Comparison of ENCODE assay signal across 37 cellular contexts in the genomic region with DNA sequence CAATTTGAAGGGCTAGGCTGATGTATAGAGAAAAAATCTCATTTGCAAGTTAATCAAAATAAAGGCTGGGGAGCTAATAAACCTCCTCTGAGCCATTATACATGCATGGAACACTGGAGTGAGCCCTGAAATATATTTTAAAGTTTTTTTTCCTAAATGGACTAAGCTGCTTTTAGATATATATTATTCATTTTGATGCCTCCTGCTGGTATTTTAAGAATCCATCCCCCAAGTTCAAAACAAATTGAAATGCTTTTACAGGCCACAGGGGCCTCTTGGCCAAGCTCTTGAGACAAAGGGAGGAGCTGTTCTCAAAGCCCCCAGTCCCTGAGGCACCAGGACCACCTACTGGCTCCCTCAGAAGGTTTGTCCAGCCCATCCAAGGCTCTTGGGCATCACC. TPM values are rescaled to one million over a fixed set of nuclear protein-coding genes. Genes with fewer than 3 reads are reported as not detected.
"Had no signal": no experiment of that assay in that cellular context is flagged by ENCODE, and none has a peak within 500 bp of the region (broad histone marks: within the 10 kb centered on the region; RNA-seq: fewer than 3 reads in every experiment).

No MANE protein-coding gene starts in this region.

- H3K9me3 Mint-ChIP-seq: activated B cell treated with CpG ODN at 0.5 μM for 24 hours; activated CD8-positive, alpha-beta T cell treated with anti-CD3 and anti-CD28 coated beads for 36 hours; activated naive CD4-positive, alpha-beta T cell treated with anti-CD3 and anti-CD28 coated beads, Interleukin-2, amount 10 ng/mL, durations not matched to agents 7 days and 5 days; activated naive CD4-positive, alpha-beta T cell treated with anti-CD3 and anti-CD28 coated beads, Interleukin-2, amount 50 U/mL, for 72 hours; effector memory CD8-positive, alpha-beta T cell; T-helper 2 cell treated with Interferon-gamma antibody and Interleukin-4, amounts not matched to agents 5 μg/mL and 100 μg/mL, for 36 hours had no signal

- H3K36me3 Mint-ChIP-seq: activated naive CD4-positive, alpha-beta T cell treated with anti-CD3 and anti-CD28 coated beads, Interleukin-2, amount 10 ng/mL, durations not matched to agents 7 days and 5 days; activated naive CD4-positive, alpha-beta T cell treated with anti-CD3 and anti-CD28 coated beads, Interleukin-2, amount 50 U/mL, for 72 hours had no signal

- H3K27ac Mint-ChIP-seq: activated B cell treated with CpG ODN at 0.5 μM for 24 hours; activated CD8-positive, alpha-beta T cell treated with anti-CD3 and anti-CD28 coated beads for 36 hours; activated naive CD4-positive, alpha-beta T cell treated with anti-CD3 and anti-CD28 coated beads, Interleukin-2, amount 10 ng/mL, durations not matched to agents 7 days and 5 days; activated naive CD4-positive, alpha-beta T cell treated with anti-CD3 and anti-CD28 coated beads, Interleukin-2, amount 50 U/mL, for 72 hours; activated naive CD8-positive, alpha-beta T cell treated with anti-CD3 and anti-CD28 coated beads, Interleukin-2, amount 10 ng/mL, durations not matched to agents 7 days and 5 days; activated T-cell treated with anti-CD3 and anti-CD28 coated beads, Interleukin-2, amount 50 U/mL, for 72 hours; effector memory CD8-positive, alpha-beta T cell; T-helper 17 cell; T-helper 2 cell treated with Interferon-gamma antibody and Interleukin-4, amounts not matched to agents 5 μg/mL and 100 μg/mL, for 36 hours had no signal

- H3K27me3 ChIP-seq: ascending aorta, breast epithelium, gastroesophageal sphincter had no signal

- H3K4me3 ChIP-seq: ascending aorta, breast epithelium, cardiac muscle cell, esophagus squamous epithelium, gastroesophageal sphincter, heart right ventricle had no signal

- H3K4me1 Mint-ChIP-seq: activated naive CD8-positive, alpha-beta T cell treated with anti-CD3 and anti-CD28 coated beads, Interleukin-2, amount 10 ng/mL, durations not matched to agents 7 days and 5 days; T-helper 17 cell had no signal

- H3K9me3 ChIP-seq: ascending aorta, breast epithelium, esophagus squamous epithelium, gastroesophageal sphincter, heart right ventricle had no signal

- FAIRE-seq: endometrium, endothelial cell of umbilical vein had no signal

- H3K36me3 ChIP-seq: ascending aorta, breast epithelium, cardiac muscle cell, esophagus squamous epithelium, WERI-Rb-1 had no signal

- ATAC-seq: activated CD4-positive, CD25-positive, alpha-beta regulatory T cell treated with anti-CD3 and anti-CD28 coated beads, Interleukin-2, amount 50 U/mL, for 24 hours; activated CD8-positive, alpha-beta T cell treated with anti-CD3 and anti-CD28 coated beads for 36 hours; activated naive CD4-positive, alpha-beta T cell treated with anti-CD3 and anti-CD28 coated beads, Interleukin-2, amount 50 U/mL, for 72 hours; activated T-cell treated with anti-CD3 and anti-CD28 coated beads, Interleukin-2, amount 50 U/mL, for 72 hours; effector memory CD8-positive, alpha-beta T cell; gastroesophageal sphincter; heart right ventricle; T-helper 17 cell had no signal

- H3K27ac ChIP-seq: ascending aorta, breast epithelium, cardiac muscle cell, epithelial cell of prostate, esophagus squamous epithelium, gastroesophageal sphincter, heart right ventricle, WERI-Rb-1 had no signal

- DNase-seq: activated B cell treated with CpG ODN at 0.5 μM for 24 hours; activated CD4-positive, alpha-beta T cell treated with anti-CD3 and anti-CD28 coated beads for 48 hours; activated CD4-positive, alpha-beta T cell treated with anti-CD3 and anti-CD28 coated beads, Interleukin-2, amount 50 U/mL, for 1 hour; activated CD8-positive, alpha-beta memory T cell treated with anti-CD3 and anti-CD28 coated beads for 24 hours; activated CD8-positive, alpha-beta T cell treated with anti-CD3 and anti-CD28 coated beads for 36 hours; activated gamma-delta T cell; activated naive CD4-positive, alpha-beta T cell; activated naive CD4-positive, alpha-beta T cell treated with anti-CD3 and anti-CD28 coated beads, Interleukin-2, amount 10 ng/mL, durations not matched to agents 7 days and 5 days; activated naive CD8-positive, alpha-beta T cell treated with anti-CD3 and anti-CD28 coated beads, Interleukin-2, amount 10 ng/mL, durations not matched to agents 7 days and 5 days; activated T-cell treated with anti-CD3 and anti-CD28 coated beads, Interleukin-2, amount 50 U/mL, for 72 hours; central memory CD4-positive, alpha-beta T cell; cerebellar nuclear complex; cortex of kidney; dermis blood vessel endothelial cell; effector CD4-positive, alpha-beta T cell; effector memory CD8-positive, alpha-beta T cell; esophagus squamous epithelium; foreskin melanocyte; heart right ventricle; T-helper 1 cell; T-helper 17 cell; T1000; WERI-Rb-1 had no signal

- H3K4me1 ChIP-seq: breast epithelium had no signal

- H3K4me3 Mint-ChIP-seq: activated B cell treated with CpG ODN at 0.5 μM for 24 hours; activated CD8-positive, alpha-beta T cell treated with anti-CD3 and anti-CD28 coated beads for 36 hours; activated naive CD4-positive, alpha-beta T cell treated with anti-CD3 and anti-CD28 coated beads, Interleukin-2, amount 10 ng/mL, durations not matched to agents 7 days and 5 days; activated naive CD8-positive, alpha-beta T cell treated with anti-CD3 and anti-CD28 coated beads, Interleukin-2, amount 10 ng/mL, durations not matched to agents 7 days and 5 days; activated T-cell treated with anti-CD3 and anti-CD28 coated beads, Interleukin-2, amount 50 U/mL, for 72 hours; brain; T-helper 2 cell treated with Interferon-gamma antibody and Interleukin-4, amounts not matched to agents 5 μg/mL and 100 μg/mL, for 36 hours had no signal

- H3K27me3 Mint-ChIP-seq: activated CD8-positive, alpha-beta T cell treated with anti-CD3 and anti-CD28 coated beads for 36 hours; effector memory CD8-positive, alpha-beta T cell; T-helper 17 cell had no signal

RNA-seq across cellular contexts. Expression of gene NKX1-2, which starts 59.0 kb away (rescaled TPM):
- total RNA-seq: activated B cell treated with CpG ODN at 0.5 μM for 24 hours; activated CD8-positive, alpha-beta T cell treated with anti-CD3 and anti-CD28 coated beads for 36 hours; activated naive CD4-positive, alpha-beta T cell treated with anti-CD3 and anti-CD28 coated beads, Interleukin-2, amount 50 U/mL, for 72 hours; activated naive CD8-positive, alpha-beta T cell treated with anti-CD3 and anti-CD28 coated beads, Interleukin-2, amount 10 ng/mL, durations not matched to agents 7 days and 5 days; activated T-cell treated with anti-CD3 and anti-CD28 coated beads, Interleukin-2, amount 50 U/mL, for 72 hours; ascending aorta; dermis blood vessel endothelial cell; endothelial cell of umbilical vein; fibroblast of lung; fibroblast of villous mesenchyme; glomerular endothelial cell; heart right ventricle; T-helper 17 cell had no signal
- polyA plus RNA-seq: cardiac muscle cell, endothelial cell of umbilical vein, fibroblast of lung, heart right ventricle had no signal
